Comparison of ENCODE assay signal across 14 cellular contexts in the genomic region with DNA sequence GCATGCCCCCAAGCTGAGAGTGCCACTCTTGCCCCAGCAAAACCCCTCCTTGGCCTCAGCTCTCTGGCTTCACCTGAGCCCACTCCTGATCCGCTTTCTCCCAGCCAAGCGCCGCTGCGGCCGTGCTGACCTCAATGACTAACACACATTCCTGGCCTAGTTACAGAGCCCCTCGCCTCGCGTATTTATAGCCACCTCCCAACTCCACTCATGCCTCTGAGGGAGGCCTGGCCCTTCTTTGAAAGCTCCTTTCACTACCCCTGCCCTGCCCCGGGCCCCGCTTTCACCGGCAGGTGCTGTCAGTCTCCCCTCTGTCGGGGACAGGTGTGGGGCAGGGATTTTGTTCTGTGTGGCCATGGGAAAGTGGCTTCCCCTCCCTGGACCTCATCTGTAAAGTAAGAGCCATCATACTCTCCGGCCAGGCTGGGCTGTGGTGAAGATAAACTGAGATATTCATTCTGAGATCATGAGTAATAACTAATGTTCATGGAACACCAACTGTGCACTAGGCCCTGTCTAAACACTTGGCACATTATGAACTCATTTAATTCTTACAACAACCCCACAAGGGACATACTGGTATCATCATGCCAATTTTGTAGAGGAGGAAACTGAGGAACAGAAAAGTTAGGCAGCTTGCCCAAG. TPM values are rescaled to one million over a fixed set of nuclear protein-coding genes. Genes with fewer than 3 reads are reported as not detected.
DNase-seq lines count a peak whose midpoint lies in the region; ATAC-seq and TF ChIP-seq lines count a peak whose summit lies in the region.
"Had no signal": no experiment of that assay in that cellular context is flagged by ENCODE, and none has a peak within 500 bp of the region (broad histone marks: within the 10 kb centered on the region; RNA-seq: fewer than 3 reads in every experiment).

No MANE protein-coding gene starts in this region.

- H2AK9ac ChIP-seq in IMR-90 (replicated peaks; ENCODE audit: low read depth, low read length, poor library complexity): peak overlapping the region; percentile 37

- H3K27me3 ChIP-seq in AG04450 (ENCODE audit: control insufficient read depth, insufficient read depth, low read length) (peaks cover 26% of the 10 kb centered on the region), IMR-90 (ENCODE audit: control insufficient read depth, insufficient read depth, low read length) (peaks cover 30% of the 10 kb centered on the region), fibroblast of lung (ENCODE audit: control insufficient read depth, insufficient read depth, low read length) (peaks cover 6% of the 10 kb centered on the region)

- peak overlapping the region; percentile 47; the same call in 1 of the 2 replicates for H3K4ac ChIP-seq in IMR-90 (ENCODE audit: low read depth, low read length)

- H3K9me3 ChIP-seq in AG04450 (ENCODE audit: control insufficient read depth, insufficient read depth, low read length) (no peaks in the 10 kb centered on the region), IMR-90 (ENCODE audit: control insufficient read depth, insufficient read depth, low read length) (no peaks in the 10 kb centered on the region), fibroblast of lung (ENCODE audit: control insufficient read depth, insufficient read depth, low read depth, low read length) (no peaks in the 10 kb centered on the region)
- H3K9me3 ChIP-seq: lower lobe of right lung had no signal

- intact Hi-C loops in IMR-90 (cut with micrococcal nuclease) (no loop called here), posterior vena cava (cut with DNase I) (no loop called here)

- H2BK20ac ChIP-seq in IMR-90 (ENCODE audit: low read depth, low read length): no peak overlapping the region

- H2BK5ac ChIP-seq in IMR-90 (ENCODE audit: low read depth, low read length, poor library complexity, severe bottlenecking): peak overlapping the region; percentile 62

- dilution Hi-C loops in IMR-90 (cut with HindIII; ENCODE audit: low sequenced_read_pairs, unreplicated experiment): no loop called here

- H3K4me2 ChIP-seq in IMR-90 (ENCODE audit: low read depth, low read length) (no peak overlapping the region; the same call in 1 of the 2 replicates), fibroblast of lung (ENCODE audit: extremely low read depth, insufficient read depth, low read length) (no peak overlapping the region)

- no peaks in the 10 kb centered on the region for H3K79me2 ChIP-seq in fibroblast of lung (ENCODE audit: control insufficient read depth, insufficient read depth, low read length)

- no peak overlapping the region for H3K18ac ChIP-seq in IMR-90 (ENCODE audit: low read depth, low read length)

- H3K27ac ChIP-seq in AG04450 (ENCODE audit: low read depth, low read length) (no peak overlapping the region), IMR-90 (ENCODE audit: insufficient read depth, low read length) (no peak overlapping the region), fibroblast of lung (ENCODE audit: insufficient read depth, low read length) (no peak overlapping the region)
- H3K27ac ChIP-seq: C4-2B, lower lobe of right lung had no signal

- H4K8ac ChIP-seq in IMR-90 (ENCODE audit: low read depth in 2 of 2, low read length in 2 of 2): no peak overlapping the region

- H4K91ac ChIP-seq in IMR-90 (ENCODE audit: insufficient read depth, low read depth, low read length): no peak overlapping the region

- no peaks in the 10 kb centered on the region for H3K79me1 ChIP-seq in IMR-90 (ENCODE audit: low read depth in 1 of 2, low read length in 2 of 2)

- H3K9ac ChIP-seq in IMR-90 (ENCODE audit: low read depth, low read length) (no peak overlapping the region), fibroblast of lung (ENCODE audit: insufficient read depth, low read length) (no peak overlapping the region)

- H3K36me3 ChIP-seq in IMR-90 (ENCODE audit: control insufficient read depth, insufficient read depth, low read length) (no peaks in the 10 kb centered on the region), fibroblast of lung (ENCODE audit: control insufficient read depth, insufficient read depth, low read length) (no peaks in the 10 kb centered on the region)
- H3K36me3 ChIP-seq: lower lobe of right lung had no signal

- DNase-seq in AG04450 (ENCODE audit: low read depth, low spot score): peak; percentile 3
- DNase-seq in IMR-90: peak; percentile 58
- peak; percentile 26 to 93 for DNase-seq in fibroblast of lung (ENCODE audit: low read depth in 2 of 2)
- peak; percentile 58 for DNase-seq in posterior vena cava (ENCODE audit: low spot score)
- DNase-seq in cerebellar nuclear complex (lab: John Stamatoyannopoulos, UW): no peak
- DNase-seq in NCI-H1092 treated with DMSO at 0.1 percent for 48 hours (lab: John Stamatoyannopoulos, UW): no peak
- DNase-seq: lower lobe of right lung, NCI-H1417 treated with DMSO at 0.1 percent for 48 hours, NCI-H82 had no signal

- TF ChIP-seq POLR2A in IMR-90 (IDR thresholded peaks at IDR 0.05; ENCODE audit: low read depth, low read length): no peak

- TF ChIP-seq RAD21 in IMR-90 (IDR thresholded peaks at IDR 0.05; ENCODE audit: low read length): no peak

- no TSS peak for BruUV-seq in IMR-90 (replicated peaks; lab: Mats Ljungman, UMichigan)

- no peak overlapping the region for H2AK5ac ChIP-seq in IMR-90 (ENCODE audit: low read depth, low read length)

- TF ChIP-seq CTCF in AG04450 (IDR thresholded peaks at IDR 0.05; ENCODE audit: low read depth, low read length) (no peak), IMR-90 (conservative IDR thresholded peaks at IDR 0.05; ENCODE audit: low read depth, low read length) (no peak), fibroblast of lung (conservative IDR thresholded peaks at IDR 0.05 in 1 of 2, IDR thresholded peaks at IDR 0.05 in 1 of 2; ENCODE audit: low read depth in 1 of 2, low read length in 2 of 2) (no peak)

- H3K9me1 ChIP-seq in IMR-90 (ENCODE audit: insufficient read depth, low read length): no peaks in the 10 kb centered on the region; the same call in 1 of the 2 replicates

- in situ Hi-C loops in IMR-90 (cut with MboI; ENCODE audit: low sequenced_read_pairs): no loop called here

- POLR2A ChIA-PET in AG04450 (lab: Yijun Ruan, JAX) (no interaction called here), IMR-90 (lab: Charles Lee; ENCODE audit: unreplicated experiment) (no interaction called here)

- H3K4me1 ChIP-seq in IMR-90 (ENCODE audit: control insufficient read depth, insufficient read depth, low read length): peaks cover 6% of the 10 kb centered on the region; the same call in 1 of the 2 replicates
- H3K4me1 ChIP-seq in fibroblast of lung (ENCODE audit: control insufficient read depth, extremely low read depth, insufficient read depth, low read length): no peaks in the 10 kb centered on the region
- H3K4me1 ChIP-seq: lower lobe of right lung had no signal

- no peak overlapping the region for H3K23ac ChIP-seq in IMR-90 (ENCODE audit: low read depth, low read length)

- H2BK15ac ChIP-seq in IMR-90 (ENCODE audit: low read depth, low read length): no peak overlapping the region

- CTCF ChIA-PET in AG04450 (lab: Charles Lee): no interaction called here
- CTCF ChIA-PET in IMR-90 (lab: Yijun Ruan, JAX): no interaction called here

- H2BK120ac ChIP-seq in IMR-90 (ENCODE audit: low read depth, low read length): no peak overlapping the region

- no peak overlapping the region for H3K56ac ChIP-seq in IMR-90 (ENCODE audit: extremely low read depth, insufficient read depth, low read length)

- ATAC-seq in IMR-90 (ENCODE audit: low read depth): peak; percentile 62
- no peak for ATAC-seq in activated CD4-positive, CD25-positive, alpha-beta regulatory T cell treated with anti-CD3 and anti-CD28 coated beads, Interleukin-2, amount 50 U/mL, for 24 hours
- no peak for ATAC-seq in GM21360 (IDR thresholded peaks at IDR 0.05; ENCODE audit: unreplicated experiment)
- ATAC-seq: lower lobe of right lung had no signal

- H4K5ac ChIP-seq in IMR-90 (ENCODE audit: low read depth, low read length): no peak overlapping the region

- H4K20me1 ChIP-seq in IMR-90 (ENCODE audit: insufficient read depth, low read length) (no peaks in the 10 kb centered on the region), fibroblast of lung (ENCODE audit: control insufficient read depth, extremely low read depth, insufficient read depth, low read length) (no peaks in the 10 kb centered on the region)

- peak overlapping the region; percentile 89 for H2AFZ ChIP-seq in IMR-90 (replicated peaks; ENCODE audit: low read length, poor library complexity)
- no peak overlapping the region for H2AFZ ChIP-seq in fibroblast of lung (ENCODE audit: low read length)

- WGBS in IMR-90 (ENCODE audit: extremely low coverage in 2 of 2, insufficient read length in 1 of 2), 2 experiments: 82% methylated on average over 5 of the region's 13 CpGs; no CpG with 5 or more reads in 1 of the 2 experiments

- no peak overlapping the region; the same call in 1 of the 2 replicates for H3K14ac ChIP-seq in IMR-90 (replicated peaks; ENCODE audit: low read depth, low read length)

- no peak overlapping the region for H3K4me3 ChIP-seq in AG04450 (ENCODE audit: low read depth, low read length)
- H3K4me3 ChIP-seq in IMR-90 (ENCODE audit: insufficient read depth, low read depth, low read length): no peak overlapping the region
- H3K4me3 ChIP-seq in fibroblast of lung (replicated peaks in 1 of 4; ENCODE audit: control extremely low read depth in 1 of 4, insufficient read depth in 1 of 4, low read depth in 3 of 4, low read length in 4 of 4): no peak overlapping the region
- H3K4me3 ChIP-seq: lower lobe of right lung had no signal

TF ChIP-seq in IMR-90, 13 proteins besides CTCF, POLR2A, EP300 and RAD21:
- TF ChIP-seq MAZ (IDR thresholded peaks at IDR 0.05; ENCODE audit: borderline replicate concordance, low read depth, low read length) (no peak), CHD1 (IDR thresholded peaks at IDR 0.05; ENCODE audit: low read depth, low read length) (no peak), RFX5 (IDR thresholded peaks at IDR 0.05; ENCODE audit: low read depth, low read length) (no peak)

RNA-seq across cellular contexts. Expression of a gene that starts 13.2 kb away (rescaled TPM):
- 0.01 TPM in 2 replicates for polyA plus RNA-seq in AG04450 (2011; rRNA removed)
- not detected in 2 replicates for polyA minus RNA-seq in AG04450 (2011; rRNA and poly(A)+ RNA removed)
- total RNA-seq in IMR-90 (2012; rRNA removed): under 0.01 TPM in 1 of 2 replicates, not detected in the other
- 0.02 TPM in 1 of 2 replicates, not detected in the other for polyA plus RNA-seq in IMR-90 (2012; rRNA removed)
- 0.01 TPM in 1 of 2 replicates, not detected in the other for polyA plus RNA-seq in IMR-90 (2012; cell fraction: cytosol; rRNA removed)
- 0.01 TPM in 1 of 2 replicates, not detected in the other for polyA plus RNA-seq in IMR-90 (2012; cell fraction: nucleus; rRNA removed; ENCODE audit: low replicate concordance)
- total RNA-seq in fibroblast of lung: not detected in 2 replicates
- not detected in 2 replicates for polyA plus RNA-seq in fibroblast of lung
- not detected in 2 replicates for polyA plus RNA-seq in fibroblast of lung (2012)
- not detected in 2 replicates for polyA minus RNA-seq in fibroblast of lung (ENCODE audit: low replicate concordance)
- total RNA-seq in posterior vena cava: under 1 TPM; 0.29 to 0.42 TPM
- total RNA-seq: pulmonary artery endothelial cell; T-helper 2 cell treated with Interferon-gamma antibody and Interleukin-4, amounts not matched to agents 100 ng/mL and 5 ng/mL, for 36 hours had no signal

Comparison
In these comparisons a context has a peak if more than half of its experiments do, and no peak if none do; other contexts are left out.
1. DNase-seq: peak in AG04450 (single experiment), IMR-90 (single experiment), fibroblast of lung (2 of 2) and posterior vena cava (single experiment); none in cerebellar nuclear complex (0 of 2) and NCI-H1092 treated with DMSO at 0.1 percent for 48 hours (single experiment).